Comparison of ENCODE assay signal across 26 cellular contexts in the genomic region with DNA sequence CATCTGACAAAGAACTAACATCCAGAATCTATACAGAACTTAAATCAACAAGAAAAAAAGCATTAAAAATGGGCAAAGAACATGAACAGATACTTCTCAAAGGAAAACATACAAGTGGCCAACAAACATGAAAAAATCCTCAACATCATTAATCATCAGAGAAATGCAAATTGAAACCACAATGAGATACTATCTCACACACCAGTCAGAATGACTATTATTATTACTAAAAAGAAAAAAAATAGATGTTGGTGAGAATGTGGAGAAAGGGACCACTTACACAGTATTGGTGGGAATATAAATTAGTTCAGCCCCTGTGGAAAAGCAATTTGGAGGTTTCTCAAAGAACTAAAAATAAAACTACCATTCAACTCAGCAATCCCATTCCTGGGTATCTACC.
"Had no signal": no experiment of that assay in that cellular context is flagged by ENCODE, and none has a peak within 500 bp of the region (broad histone marks: within the 10 kb centered on the region; RNA-seq: fewer than 3 reads in every experiment).

No MANE protein-coding gene starts in this region.

- H3K9me3 Mint-ChIP-seq: T-cell had no signal

- H3K36me3 Mint-ChIP-seq: T-cell had no signal

- DNase-seq: activated B cell treated with CpG ODN at 0.5 μM for 24 hours; activated CD4-positive, alpha-beta memory T cell treated with anti-CD3 and anti-CD28 coated beads, Interleukin-2, amount 10 ng/mL, durations not matched to agents 7 days and 5 days; activated CD4-positive, alpha-beta T cell treated with anti-CD3 and anti-CD28 coated beads for 36 hours; activated CD4-positive, alpha-beta T cell treated with anti-CD3 and anti-CD28 coated beads, Interleukin-2, amount 50 U/mL, for 1 hour; activated CD8-positive, alpha-beta memory T cell treated with anti-CD3 and anti-CD28 coated beads, Interleukin-2, amount 50 U/mL, for 48 hours; activated T-cell treated with anti-CD3 and anti-CD28 coated beads, Interleukin-2, amount 50 U/mL, for 48 hours; adrenal gland; anterior cingulate cortex; caudate nucleus; MM.1S; NCI-H1105; NCI-H1436; NCI-H1694 treated with DMSO at 0.1 percent for 48 hours; NCI-H2029 treated with DMSO at 0.1 percent for 48 hours; NCI-H345; NCI-H510A; NCI-H526 treated with DMSO at 0.1 percent for 48 hours; NCI-H82; NK-92 treated with Interleukin-12 subunit alpha and Interleukin-12 subunit beta, amount 100 ng/mL, for 24 hours; OCI-M1; RPMI8226; T-cell; T1000 had no signal

- H3K27me3 Mint-ChIP-seq: activated B cell treated with CpG ODN at 0.5 μM for 24 hours; activated CD4-positive, alpha-beta T cell treated with anti-CD3 and anti-CD28 coated beads for 36 hours; T-cell had no signal

- H3K27ac Mint-ChIP-seq: activated B cell treated with CpG ODN at 0.5 μM for 24 hours; activated CD4-positive, alpha-beta memory T cell treated with anti-CD3 and anti-CD28 coated beads, Interleukin-2, amount 10 ng/mL, durations not matched to agents 7 days and 5 days; activated CD4-positive, alpha-beta T cell treated with anti-CD3 and anti-CD28 coated beads for 36 hours; activated naive CD4-positive, alpha-beta T cell treated with anti-CD3 and anti-CD28 coated beads, Interleukin-2, amount 50 U/mL, for 72 hours; T-cell had no signal

- ATAC-seq: activated CD4-positive, alpha-beta T cell treated with anti-CD3 and anti-CD28 coated beads for 36 hours; Panc1; Right ventricle myocardium inferior; T-cell had no signal

- H3K4me3 Mint-ChIP-seq: activated B cell treated with CpG ODN at 0.5 μM for 24 hours; activated CD4-positive, alpha-beta memory T cell treated with anti-CD3 and anti-CD28 coated beads, Interleukin-2, amount 10 ng/mL, durations not matched to agents 7 days and 5 days; activated CD4-positive, alpha-beta T cell treated with anti-CD3 and anti-CD28 coated beads for 36 hours; T-cell had no signal
